Comparison of ENCODE assay signal across 8 cellular contexts in genomic region chr9:97853844-97854695, GRCh38. TPM values are rescaled to one million over a fixed set of nuclear protein-coding genes. Genes with fewer than 3 reads are reported as not detected.
A peak's percentile ranks its signal among the peaks of the same experiment; 100 is the strongest.
DNase-seq lines count a peak whose midpoint lies in the region; ATAC-seq and TF ChIP-seq lines count a peak whose summit lies in the region.

No MANE protein-coding gene starts in this region.

- WGBS in iPS DF 6.9 (ENCODE audit: insufficient coverage, insufficient read length) = no CpG with 5 or more reads among the region's 125 CpGs

- peaks cover 61% of the 10 kb centered on the region for H3K27me3 Mint-ChIP-seq in activated T-helper 17 cell treated with anti-CD3 and anti-CD28 coated beads, Interleukin-2, amount 50 U/mL, for 72 hours

- H3K36me3 Mint-ChIP-seq in activated T-helper 17 cell treated with anti-CD3 and anti-CD28 coated beads, Interleukin-2, amount 50 U/mL, for 72 hours (ENCODE audit: low read depth) = no peaks in the 10 kb centered on the region

- H3K4me3 ChIP-seq in iPS DF 6.9 (ENCODE audit: low read length) = peak overlapping the region; percentile 43; the same call in 1 of the 2 replicates

- no peaks in the 10 kb centered on the region for H3K9me3 Mint-ChIP-seq in activated T-helper 17 cell treated with anti-CD3 and anti-CD28 coated beads, Interleukin-2, amount 50 U/mL, for 72 hours

- TF ChIP-seq CTCF in GM10266 (IDR thresholded peaks at IDR 0.05; ENCODE audit: control insufficient read depth, insufficient read depth, low read depth, missing control alignments) = peak; percentile 11

- peak; percentile 79 for ATAC-seq in activated T-helper 17 cell treated with anti-CD3 and anti-CD28 coated beads, Interleukin-2, amount 50 U/mL, for 72 hours (replicated peaks)
- no peak for ATAC-seq in GM21529 (IDR thresholded peaks at IDR 0.05; ENCODE audit: unreplicated experiment)
- no peak for ATAC-seq in HG03108 (IDR thresholded peaks at IDR 0.05; ENCODE audit: unreplicated experiment)

- peaks cover 4% of the 10 kb centered on the region for H3K4me1 Mint-ChIP-seq in activated T-helper 17 cell treated with anti-CD3 and anti-CD28 coated beads, Interleukin-2, amount 50 U/mL, for 72 hours

- H3K4me1 ChIP-seq in iPS DF 6.9 (ENCODE audit: control insufficient read depth, insufficient read depth, low read length) = peaks cover 7% of the 10 kb centered on the region

- no peak overlapping the region for H3K27ac Mint-ChIP-seq in activated T-helper 17 cell treated with anti-CD3 and anti-CD28 coated beads, Interleukin-2, amount 50 U/mL, for 72 hours

- no peaks in the 10 kb centered on the region for H3K9me3 ChIP-seq in iPS DF 6.9 (ENCODE audit: control insufficient read depth, insufficient read depth, low read length)

- peak overlapping the region; percentile 79 for H3K4me3 Mint-ChIP-seq in activated T-helper 17 cell treated with anti-CD3 and anti-CD28 coated beads, Interleukin-2, amount 50 U/mL, for 72 hours

- no peaks in the 10 kb centered on the region for H3K36me3 ChIP-seq in iPS DF 6.9 (ENCODE audit: control insufficient read depth, insufficient read depth, low read length)

- no peak overlapping the region for H3K27ac ChIP-seq in iPS DF 6.9 (ENCODE audit: low read length)

- H3K27me3 ChIP-seq in iPS DF 6.9 (ENCODE audit: control insufficient read depth, insufficient read depth, low read length) = peaks cover 91% of the 10 kb centered on the region

- DNase-seq in GM10266 (ENCODE audit: extremely low spot score) (no peak), NCI-H510A treated with DMSO at 0.1 percent for 48 hours (lab: John Stamatoyannopoulos, UW) (peak; percentile 67), iPS DF 6.9 (ENCODE audit: low read depth, low spot score) (no peak), MV-4-11 (lab: John Stamatoyannopoulos, UW) (no peak)
- DNase-seq in stimulated activated CD4-positive, alpha-beta T cell treated with anti-CD3 and anti-CD28 coated beads, Interleukin-2, amount 100 ng/mL, for 48 hours = peak; percentile 49 to 55

RNA-seq across cellular contexts. Expression of gene FOXE1, which starts 1.0 kb away (rescaled TPM):
- not detected for total RNA-seq in activated T-helper 17 cell treated with anti-CD3 and anti-CD28 coated beads, Interleukin-2, amount 50 U/mL, for 72 hours

Comparison
In these comparisons a context has a peak if more than half of its experiments do, and no peak if none do; other contexts are left out.
1. DNase-seq: peak in NCI-H510A treated with DMSO at 0.1 percent for 48 hours (single experiment) and stimulated activated CD4-positive, alpha-beta T cell treated with anti-CD3 and anti-CD28 coated beads, Interleukin-2, amount 100 ng/mL, for 48 hours (2 of 2); none in GM10266 (single experiment), iPS DF 6.9 (single experiment) and MV-4-11 (single experiment).